17 cellular contexts compared by ENCODE assay signal in the genomic region with DNA sequence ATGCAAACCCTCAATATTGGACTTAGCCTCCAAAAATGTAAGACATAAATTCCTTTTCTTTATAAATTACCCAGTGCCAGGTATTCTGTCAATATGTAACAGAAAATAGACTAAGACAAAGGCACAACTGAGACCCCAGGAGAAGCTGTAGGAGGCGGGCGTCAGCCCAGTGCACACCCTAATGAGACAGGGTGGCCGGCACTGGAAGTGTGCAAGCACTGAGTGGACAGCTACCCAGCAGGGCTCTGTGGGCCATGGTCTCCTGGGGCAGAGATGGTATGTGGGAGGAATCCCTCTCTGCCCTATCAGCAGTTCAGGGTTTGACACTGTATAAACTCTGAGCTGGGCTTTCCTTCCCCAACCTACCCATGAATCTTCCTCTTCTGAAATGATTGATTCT.
"Had no signal": no experiment of that assay in that cellular context is flagged by ENCODE, and none has a peak within 500 bp of the region (broad histone marks: within the 10 kb centered on the region; RNA-seq: fewer than 3 reads in every experiment).

No MANE protein-coding gene starts in this region.

- H3K27ac ChIP-seq: colonic mucosa, testis, tibial nerve had no signal

- H3K4me1 Mint-ChIP-seq: stimulated activated naive B cell treated with anti-CD40 and anti-IgM and Interleukin-4, amounts not matched to agents 10 μg/mL and 1 μg/mL and 100 μg/mL, for 72 hours had no signal

- H3K27me3 ChIP-seq: colonic mucosa, testis, tibial nerve had no signal

- H3K9me3 ChIP-seq: colonic mucosa, mucosa of descending colon, testis, tibial nerve had no signal

- ATAC-seq: left colon; naive thymus-derived CD8-positive, alpha-beta T cell; right cardiac atrium; stimulated activated naive B cell treated with anti-CD40 and anti-IgM and Interleukin-4, amounts not matched to agents 10 μg/mL and 1 μg/mL and 100 μg/mL, for 72 hours had no signal

- H3K4me1 ChIP-seq: colonic mucosa, testis, tibial nerve had no signal

- DNase-seq: cerebellar nuclear complex; colonic mucosa; dermis blood vessel endothelial cell; foreskin melanocyte; hippocampal formation; left colon; mesendoderm; mucosa of descending colon; stimulated activated CD4-positive, alpha-beta T cell treated with anti-CD3 and anti-CD28 coated beads, Interleukin-15, amount 100 ng/mL, for 24 hours; stimulated activated CD4-positive, alpha-beta T cell treated with anti-CD3 and anti-CD28 coated beads, Interleukin-1b, Interleukin-23, amount 100 ng/mL, for 48 hours; stimulated activated CD4-positive, alpha-beta T cell treated with anti-CD3 and anti-CD28 coated beads, Interleukin-4, amount 100 ng/mL, for 24 hours; stimulated activated naive B cell treated with anti-CD40 and anti-IgM and Interleukin-4, amounts not matched to agents 10 μg/mL and 1 μg/mL and 100 μg/mL, for 72 hours; stimulated activated naive CD8-positive, alpha-beta T cell treated with anti-CD3 and anti-CD28 coated beads, Interleukin-15, amount 100 ng/mL, for 72 hours; testis had no signal

- H3K4me3 ChIP-seq: colonic mucosa, mucosa of descending colon, testis, tibial nerve had no signal

- H3K4me3 Mint-ChIP-seq: naive thymus-derived CD8-positive, alpha-beta T cell; stimulated activated naive B cell treated with anti-CD40 and anti-IgM and Interleukin-4, amounts not matched to agents 10 μg/mL and 1 μg/mL and 100 μg/mL, for 72 hours had no signal

- H3K36me3 ChIP-seq: colonic mucosa, tibial nerve had no signal

- H3K27ac Mint-ChIP-seq: naive thymus-derived CD8-positive, alpha-beta T cell; stimulated activated naive B cell treated with anti-CD40 and anti-IgM and Interleukin-4, amounts not matched to agents 10 μg/mL and 1 μg/mL and 100 μg/mL, for 72 hours; stimulated activated naive CD8-positive, alpha-beta T cell treated with anti-CD3 and anti-CD28 coated beads, Interleukin-15, amount 100 ng/mL, for 72 hours had no signal

- H3K9me3 Mint-ChIP-seq: naive thymus-derived CD8-positive, alpha-beta T cell; stimulated activated naive B cell treated with anti-CD40 and anti-IgM and Interleukin-4, amounts not matched to agents 10 μg/mL and 1 μg/mL and 100 μg/mL, for 72 hours; stimulated activated naive CD8-positive, alpha-beta T cell treated with anti-CD3 and anti-CD28 coated beads, Interleukin-15, amount 100 ng/mL, for 72 hours had no signal

- H3K27me3 Mint-ChIP-seq: naive thymus-derived CD8-positive, alpha-beta T cell; stimulated activated naive CD8-positive, alpha-beta T cell treated with anti-CD3 and anti-CD28 coated beads, Interleukin-15, amount 100 ng/mL, for 72 hours had no signal

- H3K36me3 Mint-ChIP-seq: naive thymus-derived CD8-positive, alpha-beta T cell; stimulated activated naive B cell treated with anti-CD40 and anti-IgM and Interleukin-4, amounts not matched to agents 10 μg/mL and 1 μg/mL and 100 μg/mL, for 72 hours had no signal
